11 cellular contexts compared by ENCODE assay signal in the genomic region with DNA sequence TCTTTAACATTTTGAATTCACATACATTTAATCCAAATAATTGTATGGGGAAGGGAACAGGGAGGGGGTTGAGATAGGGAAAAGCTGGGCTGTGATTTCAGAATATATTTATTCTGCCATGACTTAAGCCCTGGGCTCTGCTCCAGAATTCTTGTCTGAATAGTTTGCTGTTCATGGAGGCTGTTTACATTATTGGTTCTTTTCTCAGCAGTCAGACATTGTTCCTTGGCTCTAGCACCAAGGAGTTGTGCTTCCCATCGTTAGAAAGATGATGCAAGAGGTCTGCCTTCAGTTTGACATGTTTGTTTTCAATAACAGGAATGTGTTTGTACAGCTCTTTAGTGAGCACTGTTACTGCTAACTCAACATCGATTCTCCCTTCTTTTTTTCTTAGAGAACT.
DNase-seq lines count a peak whose midpoint lies in the region; ATAC-seq and TF ChIP-seq lines count a peak whose summit lies in the region.
"Had no signal": no experiment of that assay in that cellular context is flagged by ENCODE, and none has a peak within 500 bp of the region (broad histone marks: within the 10 kb centered on the region; RNA-seq: fewer than 3 reads in every experiment).

No MANE protein-coding gene starts in this region.

- peak overlapping the region; percentile 18; the same call in 1 of the 2 replicates for H3K9ac ChIP-seq in GM23248

- in situ Hi-C loops in GM23248 (cut with MboI) (no loop called here), HAP-1 (cut with MboI; ENCODE audit: low sequenced_read_pairs) (no loop called here)

- peak overlapping the region; percentile 44 for H3K4me2 ChIP-seq in GM23248 (ENCODE audit: unreplicated experiment)
- H3K4me2 ChIP-seq in hepatocyte = no peak overlapping the region

- TF ChIP-seq POLR2A in body of pancreas (IDR thresholded peaks at IDR 0.05) = no peak

- whole genome bisulfite sequencing in GM23248 (ENCODE audit: low coverage in 1 of 2, low lambda C conversion rate in 2 of 2, missing lambda C conversion rate in 2 of 2), 2 experiments = 0 to 11% methylated on average over 2 of the region's 2 CpGs
- WGBS in body of pancreas, 2 donors = 13% methylated on average over 2 of the region's 2 CpGs
- WGBS in hepatocyte (ENCODE audit: low lambda C conversion rate, missing lambda C conversion rate) = 32% methylated on average over 2 of the region's 2 CpGs

- H3K27me3 ChIP-seq in GM23248 (replicated peaks; ENCODE audit: insufficient read depth) = no peaks in the 10 kb centered on the region
- no peaks in the 10 kb centered on the region for H3K27me3 ChIP-seq in body of pancreas
- H3K27me3 ChIP-seq in hepatocyte = no peaks in the 10 kb centered on the region
- H3K27me3 ChIP-seq in HAP-1 (ENCODE audit: low read depth) = no peaks in the 10 kb centered on the region

- H3K79me2 ChIP-seq in GM23248 (ENCODE audit: insufficient read depth) (no peaks in the 10 kb centered on the region), hepatocyte (no peaks in the 10 kb centered on the region)

- H3K9me2 ChIP-seq in GM23248 (ENCODE audit: insufficient read depth) (no peaks in the 10 kb centered on the region), hepatocyte (replicated peaks; ENCODE audit: insufficient read depth) (no peaks in the 10 kb centered on the region)

- H3F3A ChIP-seq in GM23248 (ENCODE audit: insufficient read depth) = peaks cover 25% of the 10 kb centered on the region

- H4K20me1 ChIP-seq in GM23248 (ENCODE audit: insufficient read depth) (no peaks in the 10 kb centered on the region), hepatocyte (ENCODE audit: insufficient read depth, poor library complexity, severe bottlenecking) (no peaks in the 10 kb centered on the region)

- no peaks in the 10 kb centered on the region for H3K9me3 ChIP-seq in GM23248 (ENCODE audit: low read depth)
- no peaks in the 10 kb centered on the region for H3K9me3 ChIP-seq in body of pancreas
- H3K9me3 ChIP-seq in hepatocyte (ENCODE audit: low read depth) = no peaks in the 10 kb centered on the region
- H3K9me3 ChIP-seq in HAP-1 = no peaks in the 10 kb centered on the region

- H3K4me1 ChIP-seq in GM23248 (ENCODE audit: insufficient read depth) = peaks cover 45% of the 10 kb centered on the region
- peaks cover 12% of the 10 kb centered on the region for H3K4me1 ChIP-seq in body of pancreas
- peaks cover 5% of the 10 kb centered on the region for H3K4me1 ChIP-seq in hepatocyte (ENCODE audit: insufficient read depth)
- H3K4me1 ChIP-seq in HAP-1 = no peaks in the 10 kb centered on the region

- DNase-seq in GM23248 (peak; percentile 92), body of pancreas (peak; percentile 32 to 55 (median 45)), hepatocyte (ENCODE audit: low spot score) (peak; percentile 40), stromal cell of bone marrow (ENCODE audit: low read depth) (peak; percentile 83), HAP-1 (ENCODE audit: low spot score in 2 of 2) (no peak), NCI-H2227 (lab: John Stamatoyannopoulos, UW; ENCODE audit: unreplicated experiment) (no peak)
- no peak for DNase-seq in stimulated activated CD4-positive, alpha-beta T cell treated with anti-CD3 and anti-CD28 coated beads, Interleukin-4, amount 100 ng/mL, for 1 hour
- DNase-seq in activated naive CD4-positive, alpha-beta T cell treated with Interleukin-2 at 50 U/mL for 16 hours = no peak
- DNase-seq: activated CD4-positive, alpha-beta T cell treated with anti-CD3 and anti-CD28 coated beads, Interleukin-2, amount 10 ng/mL, durations not matched to agents 24 days and 14 days; activated gamma-delta T cell treated with Interleukin-2 at 50 U/mL for 16 hours had no signal

- no peak for TF ChIP-seq CTCF in body of pancreas (IDR thresholded peaks at IDR 0.05)
- no peak for TF ChIP-seq CTCF in hepatocyte (IDR thresholded peaks at IDR 0.05; ENCODE audit: poor library complexity)

- H2AFZ ChIP-seq in GM23248 (peak overlapping the region; percentile 67), hepatocyte (no peak overlapping the region)

- H3K36me3 ChIP-seq in GM23248 (ENCODE audit: low read depth) (no peaks in the 10 kb centered on the region), body of pancreas (replicated peaks in 1 of 2; ENCODE audit: insufficient read depth in 1 of 2, low read depth in 2 of 2) (no peaks in the 10 kb centered on the region), hepatocyte (replicated peaks; ENCODE audit: insufficient read depth, low read depth) (no peaks in the 10 kb centered on the region), HAP-1 (replicated peaks) (no peaks in the 10 kb centered on the region)

- intact Hi-C loops in body of pancreas (cut with DNase I) = no loop called here

- H3K27ac ChIP-seq in GM23248 (peak overlapping the region; percentile 70), body of pancreas (no peak overlapping the region), hepatocyte (peak overlapping the region; percentile 62)
- H3K27ac ChIP-seq: SK-N-MC had no signal

- ATAC-seq in body of pancreas = peak; percentile 90

- peak overlapping the region; percentile 23; the same call in 1 of the 2 replicates for H3K4me3 ChIP-seq in GM23248
- no peak overlapping the region for H3K4me3 ChIP-seq in body of pancreas
- H3K4me3 ChIP-seq in hepatocyte = no peak overlapping the region
- H3K4me3 ChIP-seq in HAP-1 = no peak overlapping the region
- H3K4me3 ChIP-seq: SK-N-MC had no signal

Comparison
In these comparisons a context has a peak if more than half of its experiments do, and no peak if none do; other contexts are left out.
1. DNase-seq: peak in GM23248 (single experiment), body of pancreas (4 of 4), hepatocyte (single experiment) and stromal cell of bone marrow (single experiment); none in HAP-1 (0 of 2), stimulated activated CD4-positive, alpha-beta T cell treated with anti-CD3 and anti-CD28 coated beads, Interleukin-4, amount 100 ng/mL, for 1 hour (single experiment), NCI-H2227 (single experiment) and activated naive CD4-positive, alpha-beta T cell treated with Interleukin-2 at 50 U/mL for 16 hours (single experiment).
2. H3K27ac ChIP-seq: peak in GM23248 (single experiment) and hepatocyte (single experiment); none in body of pancreas (0 of 4).